In genomic region chrX:142977128-142977914, GRCh38 we compare ENCODE assay signal across 12 cellular contexts. TPM values are rescaled to one million over a fixed set of nuclear protein-coding genes. Genes with fewer than 3 reads are reported as not detected.
DNase-seq lines count a peak whose midpoint lies in the region; ATAC-seq and TF ChIP-seq lines count a peak whose summit lies in the region.
"Had no signal": no experiment of that assay in that cellular context is flagged by ENCODE, and none has a peak within 500 bp of the region (broad histone marks: within the 10 kb centered on the region; RNA-seq: fewer than 3 reads in every experiment).

No MANE protein-coding gene starts in this region.

- H3K27ac ChIP-seq in Karpas-422 (ENCODE audit: low read length) = no peak overlapping the region
- H3K27ac ChIP-seq: adrenal gland, KMS-11, RWPE1 had no signal

- H3K4me1 ChIP-seq in Karpas-422 (ENCODE audit: low read length) = peaks cover 14% of the 10 kb centered on the region
- H3K4me1 ChIP-seq: adrenal gland had no signal

- ATAC-seq in GM19395 (IDR thresholded peaks at IDR 0.05; ENCODE audit: unreplicated experiment) (peak; percentile 91), HG02885 (IDR thresholded peaks at IDR 0.05; ENCODE audit: poor library complexity, unreplicated experiment) (peak; percentile 91)

- no peaks in the 10 kb centered on the region for H3K4me1 Mint-ChIP-seq in chondrocyte (ENCODE audit: low read depth)
- H3K4me1 Mint-ChIP-seq: neural crest cell had no signal

- TF ChIP-seq CTCF in GM10248 (IDR thresholded peaks at IDR 0.05; ENCODE audit: control extremely low read depth, extremely low read depth, low read depth, missing control alignments) (no peak), chondrocyte (IDR thresholded peaks at IDR 0.05) (no peak)

- no peaks in the 10 kb centered on the region for H4K20me1 ChIP-seq in Karpas-422 (ENCODE audit: insufficient read depth, low read depth, low read length)

- H3K4me2 ChIP-seq in Karpas-422 (ENCODE audit: low read depth, low read length, poor library complexity, severe bottlenecking) = no peak overlapping the region
- H3K4me2 ChIP-seq: KMS-11 had no signal

- no peak overlapping the region for H3K27ac Mint-ChIP-seq in chondrocyte (ENCODE audit: unreplicated experiment)

- H3K9me2 ChIP-seq in Karpas-422 (replicated peaks; ENCODE audit: insufficient read depth, low read length) = no peaks in the 10 kb centered on the region

- no peak overlapping the region for H3K4me3 ChIP-seq in Karpas-422 (ENCODE audit: low read length)
- H3K4me3 ChIP-seq: adrenal gland had no signal

- CTCF ChIA-PET in GM10248 (lab: Yijun Ruan, JAX) = no interaction called here

- H3K9me3 ChIP-seq in Karpas-422 (ENCODE audit: low read length) = peaks cover 11% of the 10 kb centered on the region; the same call in 1 of the 2 replicates
- H3K9me3 ChIP-seq: adrenal gland had no signal

- 0 out of 2 replicates have a peak overlapping the region, but pooled peaks have one; percentile 5 for H2AFZ ChIP-seq in Karpas-422 (ENCODE audit: low read length)

- no peaks in the 10 kb centered on the region for H3K27me3 Mint-ChIP-seq in chondrocyte (ENCODE audit: low read depth)

- peaks cover 61% of the 10 kb centered on the region for H3K9me3 Mint-ChIP-seq in chondrocyte (ENCODE audit: low read depth)

- H3K4me3 Mint-ChIP-seq in chondrocyte (ENCODE audit: unreplicated experiment) = no peak overlapping the region
- H3K4me3 Mint-ChIP-seq: neural crest cell had no signal

- H3K9ac ChIP-seq in Karpas-422 (ENCODE audit: low read length) = no peak overlapping the region
- H3K9ac ChIP-seq: KMS-11 had no signal

- POLR2A ChIA-PET in GM10248 (lab: Yijun Ruan, JAX) = no interaction called here

- no peaks in the 10 kb centered on the region for H3K36me3 Mint-ChIP-seq in chondrocyte (ENCODE audit: low read depth)

- no peaks in the 10 kb centered on the region for H3K27me3 ChIP-seq in Karpas-422 (ENCODE audit: low read length)
- H3K27me3 ChIP-seq: adrenal gland had no signal

- no peaks in the 10 kb centered on the region for H3K79me2 ChIP-seq in Karpas-422 (ENCODE audit: low read length)

- DNase-seq in GM10248 (ENCODE audit: extremely low spot score) (peak; percentile 28), Karpas-422 (no peak), NCI-H2227 treated with DMSO at 0.1 percent for 48 hours (lab: John Stamatoyannopoulos, UW) (no peak), chondrocyte (ENCODE audit: low spot score) (no peak), NK-92 (lab: John Stamatoyannopoulos, UW; ENCODE audit: unreplicated experiment) (no peak), COLO668 (lab: John Stamatoyannopoulos, UW; ENCODE audit: unreplicated experiment) (no peak)
- DNase-seq: adrenal gland had no signal

- no peaks in the 10 kb centered on the region for H3K36me3 ChIP-seq in Karpas-422 (ENCODE audit: insufficient read depth, low read length)
- H3K36me3 ChIP-seq: adrenal gland had no signal

RNA-seq across cellular contexts. Expression of gene SPANXN4, which starts 48.4 kb away (rescaled TPM):
- not detected in 2 replicates for total RNA-seq in Karpas-422 (2014; rRNA removed; shearing (Covaris generic); ENCODE audit: low replicate concordance)
- total RNA-seq in chondrocyte = not detected in 3 replicates
- total RNA-seq: adrenal gland, neural crest cell had no signal
